ENCODE assay signal across 8 cellular contexts in genomic region chr15:61820951-61821350, GRCh38.
"Had no signal": no experiment of that assay in that cellular context is flagged by ENCODE, and none has a peak within 500 bp of the region (broad histone marks: within the 10 kb centered on the region; RNA-seq: fewer than 3 reads in every experiment).

No MANE protein-coding gene starts in this region.

- FAIRE-seq: G401.6, GM12878, GM12891, GM12892, GM18507, GM19239 had no signal

- H3K4me3 ChIP-seq: GM12878 had no signal

- DNase-seq: GDM1, GF-D8 had no signal

- ATAC-seq: GM12878 had no signal
